ENCODE assay signal across 26 cellular contexts in genomic region chr7:134279336-134279735, GRCh38. TPM values are rescaled to one million over a fixed set of nuclear protein-coding genes. Genes with fewer than 3 reads are reported as not detected.
DNase-seq lines count a peak whose midpoint lies in the region; ATAC-seq, FAIRE-seq and TF ChIP-seq lines count a peak whose summit lies in the region.
"Had no signal": no experiment of that assay in that cellular context is flagged by ENCODE, and none has a peak within 500 bp of the region (broad histone marks: within the 10 kb centered on the region; RNA-seq: fewer than 3 reads in every experiment).

No MANE protein-coding gene starts in this region.

- no peaks in the 10 kb centered on the region for H3K36me3 Mint-ChIP-seq in activated CD4-positive, alpha-beta T cell treated with anti-CD3 and anti-CD28 coated beads, Interleukin-2, amount 10 ng/mL, durations not matched to agents 24 days and 14 days (ENCODE audit: low read depth)
- H3K36me3 Mint-ChIP-seq in naive thymus-derived CD4-positive, alpha-beta T cell: no peaks in the 10 kb centered on the region
- H3K36me3 Mint-ChIP-seq: CD14-positive monocyte had no signal

- no peaks in the 10 kb centered on the region for H3K36me3 ChIP-seq in OCI-LY1 (ENCODE audit: insufficient read depth, low read length)
- H3K36me3 ChIP-seq in naive thymus-derived CD4-positive, alpha-beta T cell (ENCODE audit: control insufficient read depth in 2 of 3, insufficient read depth in 3 of 3, low read length in 3 of 3): no peaks in the 10 kb centered on the region
- H3K36me3 ChIP-seq: BE2C; BLaER1 treated with 17β-estradiol and CSF1 and Interleukin-3, amounts not matched to agents 10 nM and 100 nM; HAP-1 had no signal

- peak; percentile 68 for ATAC-seq in left lobe of liver
- no peak for ATAC-seq in omental fat pad (ENCODE audit: low FRiP score)
- ATAC-seq in naive thymus-derived CD4-positive, alpha-beta T cell: no peak

- H3K9me3 ChIP-seq in OCI-LY1 (ENCODE audit: low read length): no peaks in the 10 kb centered on the region
- H3K9me3 ChIP-seq in naive thymus-derived CD4-positive, alpha-beta T cell (ENCODE audit: control insufficient read depth in 2 of 3, low read length in 3 of 3): no peaks in the 10 kb centered on the region
- H3K9me3 ChIP-seq: BE2C, HAP-1 had no signal

- H3K4me1 Mint-ChIP-seq in activated CD4-positive, alpha-beta T cell treated with anti-CD3 and anti-CD28 coated beads, Interleukin-2, amount 10 ng/mL, durations not matched to agents 24 days and 14 days: no peaks in the 10 kb centered on the region
- no peaks in the 10 kb centered on the region for H3K4me1 Mint-ChIP-seq in naive thymus-derived CD4-positive, alpha-beta T cell
- H3K4me1 Mint-ChIP-seq: CD14-positive monocyte; CD8-positive, alpha-beta memory T cell had no signal

- peak; percentile 24 for DNase-seq in activated CD4-positive, alpha-beta T cell treated with anti-CD3 and anti-CD28 coated beads, Interleukin-2, amount 10 ng/mL, durations not matched to agents 24 days and 14 days
- DNase-seq in activated CD4-positive, alpha-beta T cell treated with anti-CD3 and anti-CD28 coated beads for 4 hours: no peak
- no peak for DNase-seq in GM12892 (ENCODE audit: insufficient read length)
- no peak for DNase-seq in left lobe of liver (ENCODE audit: low spot score)
- DNase-seq in omental fat pad (ENCODE audit: low spot score): no peak
- DNase-seq in naive thymus-derived CD4-positive, alpha-beta T cell: no peak
- no peak for DNase-seq in OCI-M2 (lab: John Stamatoyannopoulos, UW; ENCODE audit: unreplicated experiment)
- DNase-seq: ACHN; AML-193; BE2C; Calu3; CD4-positive, alpha-beta T cell; CD8-positive, alpha-beta memory T cell; COR-L47; DMS53; DMS79 treated with DMSO at 0.1 percent for 48 hours; GF-D8; GM23248 had no signal

- no peak overlapping the region for H3K4me3 ChIP-seq in OCI-LY1 (ENCODE audit: low read depth, low read length, poor library complexity, severe bottlenecking)
- H3K4me3 ChIP-seq in naive thymus-derived CD4-positive, alpha-beta T cell (ENCODE audit: low read length): no peak overlapping the region
- H3K4me3 ChIP-seq: BLaER1 treated with 17β-estradiol and CSF1 and Interleukin-3, amounts not matched to agents 10 nM and 100 nM; GM23248; HAP-1 had no signal

- no peaks in the 10 kb centered on the region for H3K79me2 ChIP-seq in OCI-LY1 (ENCODE audit: insufficient read depth, low read length)

- peak overlapping the region; percentile 33 for H3K4me2 ChIP-seq in OCI-LY1 (ENCODE audit: low read length)
- H3K4me2 ChIP-seq: BLaER1 treated with 17β-estradiol and CSF1 and Interleukin-3, amounts not matched to agents 10 nM and 100 nM had no signal

- peak; percentile 48 for FAIRE-seq in GM12892 (lab: Jason Lieb, UNC)
- FAIRE-seq: A204.1, GM19239, H54 had no signal

- H3K27me3 ChIP-seq in OCI-LY1 (ENCODE audit: insufficient read depth, low read length): no peaks in the 10 kb centered on the region
- no peaks in the 10 kb centered on the region for H3K27me3 ChIP-seq in naive thymus-derived CD4-positive, alpha-beta T cell (ENCODE audit: control insufficient read depth in 2 of 2, insufficient read depth in 2 of 2, low read length in 2 of 2)
- H3K27me3 ChIP-seq: BE2C; BLaER1 treated with 17β-estradiol and CSF1 and Interleukin-3, amounts not matched to agents 10 nM and 100 nM had no signal

- CTCF ChIA-PET in naive thymus-derived CD4-positive, alpha-beta T cell (lab: Charles Lee): no interaction called here

- no peak for TF ChIP-seq CTCF in OCI-LY1 (IDR thresholded peaks at IDR 0.05; ENCODE audit: low read length)
- TF ChIP-seq CTCF in omental fat pad (IDR thresholded peaks at IDR 0.05): no peak

- no peaks in the 10 kb centered on the region for H3F3A ChIP-seq in OCI-LY1 (ENCODE audit: insufficient read depth, low read length)

- H3K27ac Mint-ChIP-seq in activated CD4-positive, alpha-beta T cell treated with anti-CD3 and anti-CD28 coated beads, Interleukin-2, amount 10 ng/mL, durations not matched to agents 24 days and 14 days: no peak overlapping the region
- no peak overlapping the region for H3K27ac Mint-ChIP-seq in naive thymus-derived CD4-positive, alpha-beta T cell
- H3K27ac Mint-ChIP-seq: CD14-positive monocyte; CD4-positive, alpha-beta T cell; CD8-positive, alpha-beta memory T cell had no signal

- peak overlapping the region; percentile 90 for H2AFZ ChIP-seq in OCI-LY1 (ENCODE audit: low read length)
- H2AFZ ChIP-seq: GM23248 had no signal

- POLR2A ChIA-PET in naive thymus-derived CD4-positive, alpha-beta T cell (lab: Charles Lee): no interaction called here

- intact Hi-C loops in activated CD4-positive, alpha-beta T cell treated with anti-CD3 and anti-CD28 coated beads, Interleukin-2, amount 10 ng/mL, durations not matched to agents 24 days and 14 days (cut with micrococcal nuclease): no loop called here
- intact Hi-C loops in naive thymus-derived CD4-positive, alpha-beta T cell (cut with micrococcal nuclease): no loop called here

- no peak overlapping the region for H3K4me3 Mint-ChIP-seq in activated CD4-positive, alpha-beta T cell treated with anti-CD3 and anti-CD28 coated beads, Interleukin-2, amount 10 ng/mL, durations not matched to agents 24 days and 14 days
- H3K4me3 Mint-ChIP-seq in naive thymus-derived CD4-positive, alpha-beta T cell: no peak overlapping the region
- H3K4me3 Mint-ChIP-seq: CD14-positive monocyte; CD4-positive, alpha-beta T cell; CD8-positive, alpha-beta memory T cell had no signal

- H3K27me3 Mint-ChIP-seq in activated CD4-positive, alpha-beta T cell treated with anti-CD3 and anti-CD28 coated beads, Interleukin-2, amount 10 ng/mL, durations not matched to agents 24 days and 14 days: peaks cover 18% of the 10 kb centered on the region
- peaks cover 33 to 65% (median 55%) of the 10 kb centered on the region in 5 donors for H3K27me3 Mint-ChIP-seq in naive thymus-derived CD4-positive, alpha-beta T cell

- H3K9me2 ChIP-seq in OCI-LY1 (ENCODE audit: low read depth, low read length): no peaks in the 10 kb centered on the region

- peaks cover 32% of the 10 kb centered on the region for H3K4me1 ChIP-seq in OCI-LY1 (ENCODE audit: insufficient read depth, low read length, severe bottlenecking)
- H3K4me1 ChIP-seq in naive thymus-derived CD4-positive, alpha-beta T cell (ENCODE audit: control insufficient read depth in 2 of 2, insufficient read depth in 2 of 2, low read length in 2 of 2): no peaks in the 10 kb centered on the region
- H3K4me1 ChIP-seq: BE2C, HAP-1 had no signal

- H3K9me3 Mint-ChIP-seq in activated CD4-positive, alpha-beta T cell treated with anti-CD3 and anti-CD28 coated beads, Interleukin-2, amount 10 ng/mL, durations not matched to agents 24 days and 14 days: no peaks in the 10 kb centered on the region
- no peaks in the 10 kb centered on the region for H3K9me3 Mint-ChIP-seq in naive thymus-derived CD4-positive, alpha-beta T cell
- H3K9me3 Mint-ChIP-seq: CD4-positive, alpha-beta T cell; CD8-positive, alpha-beta memory T cell had no signal

- H3K9ac ChIP-seq in OCI-LY1 (ENCODE audit: low read length): no peak overlapping the region; the same call in 1 of the 2 replicates
- H3K9ac ChIP-seq: BLaER1 treated with 17β-estradiol and CSF1 and Interleukin-3, amounts not matched to agents 10 nM and 100 nM; GM23248 had no signal

- no peak for TF ChIP-seq POLR2A in GM12892 (IDR thresholded peaks at IDR 0.05; ENCODE audit: low read depth, low read length)

- no peaks in the 10 kb centered on the region for H4K20me1 ChIP-seq in OCI-LY1 (ENCODE audit: insufficient read depth, low read length)
- H4K20me1 ChIP-seq: BLaER1 treated with 17β-estradiol and CSF1 and Interleukin-3, amounts not matched to agents 10 nM and 100 nM had no signal

- H3K27ac ChIP-seq in OCI-LY1 (ENCODE audit: low read depth, low read length, poor library complexity, severe bottlenecking): no peak overlapping the region
- no peak overlapping the region for H3K27ac ChIP-seq in naive thymus-derived CD4-positive, alpha-beta T cell (ENCODE audit: low read depth, low read length)
- H3K27ac ChIP-seq: 22Rv1; BLaER1 treated with 17β-estradiol and CSF1 and Interleukin-3, amounts not matched to agents 10 nM and 100 nM; GM23248 had no signal

RNA-seq across cellular contexts. Expression of gene SLC35B4, which starts 37.4 kb away (rescaled TPM):
- 23.0 and 27.6 TPM in 2 replicates for total RNA-seq in activated CD4-positive, alpha-beta T cell treated with anti-CD3 and anti-CD28 coated beads, Interleukin-2, amount 10 ng/mL, durations not matched to agents 24 days and 14 days
- 5.5 TPM for polyA plus RNA-seq in GM12892 (2012; ENCODE audit: missing spikeins)
- total RNA-seq in left lobe of liver (11.0 TPM), omental fat pad (10 to 100 TPM in 2 of 4 donors, 1 to 10 TPM in 2; 9.6 to 14.9 (median 10.9) TPM)
- total RNA-seq in naive thymus-derived CD4-positive, alpha-beta T cell: 10 to 100 TPM in 4 of 5 experiments, 1 to 10 TPM in 1; 9.8 to 19.2 (median 12.2) TPM
- polyA plus RNA-seq in naive thymus-derived CD4-positive, alpha-beta T cell: 10 to 100 TPM in 1 of 2 donors, 1 to 10 TPM in 1; 10.0 to 14.7 TPM
